9 cellular contexts compared by ENCODE assay signal in the genomic region with DNA sequence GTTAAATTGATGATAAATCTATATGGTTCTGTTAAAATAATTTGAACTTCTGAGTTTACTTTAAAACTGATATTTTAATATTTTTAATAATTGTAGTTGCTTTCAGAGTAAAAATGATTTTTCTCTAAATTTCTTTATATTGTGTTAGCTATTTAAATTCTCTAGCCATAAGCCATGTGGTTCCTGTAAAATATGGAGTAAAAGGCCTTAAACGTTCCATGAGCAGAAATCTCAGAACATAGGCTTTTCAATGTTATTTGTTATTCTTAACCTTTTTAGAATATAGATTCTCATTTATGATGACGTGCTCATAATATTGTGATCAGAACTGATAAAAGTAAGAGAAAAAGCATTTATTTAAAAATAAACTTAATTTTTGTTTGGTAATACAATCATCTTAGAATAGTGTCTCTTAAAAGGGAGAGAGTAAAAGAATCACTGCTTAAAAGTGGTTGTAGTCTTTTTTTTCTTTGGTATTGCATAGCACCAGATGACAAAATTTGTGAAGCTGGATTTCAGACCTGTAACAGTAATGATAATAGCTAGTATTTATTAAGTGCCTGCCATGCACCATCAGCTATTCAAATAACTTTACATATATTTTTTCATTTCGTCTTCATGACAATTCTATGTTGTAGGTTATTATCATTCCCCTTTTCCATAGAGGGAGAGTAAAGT. TPM values are rescaled to one million over a fixed set of nuclear protein-coding genes. Genes with fewer than 3 reads are reported as not detected.
DNase-seq lines count a peak whose midpoint lies in the region; ATAC-seq and TF ChIP-seq lines count a peak whose summit lies in the region.
"Had no signal": no experiment of that assay in that cellular context is flagged by ENCODE, and none has a peak within 500 bp of the region (broad histone marks: within the 10 kb centered on the region; RNA-seq: fewer than 3 reads in every experiment).

No MANE protein-coding gene starts in this region.

- TF ChIP-seq CTCF in heart left ventricle (IDR thresholded peaks at IDR 0.05) (no peak), brain microvascular endothelial cell (IDR thresholded peaks at IDR 0.05; ENCODE audit: low read depth, low read length, missing control alignments) (no peak), uterus (IDR thresholded peaks at IDR 0.05) (no peak)

- peak overlapping the region; percentile 64 to 99 (median 85) for H3K4me3 ChIP-seq in heart left ventricle
- peak overlapping the region; percentile 95 for H3K4me3 ChIP-seq in brain microvascular endothelial cell (ENCODE audit: low read depth, low read length)
- H3K4me3 ChIP-seq in uterus = peak overlapping the region; percentile 84 to 92

- H3K9me3 ChIP-seq in heart left ventricle = no peaks in the 10 kb centered on the region
- H3K9me3 ChIP-seq in uterus = no peaks in the 10 kb centered on the region

- in situ Hi-C loops in brain microvascular endothelial cell (cut with HindIII; ENCODE audit: low pct_ligation_motif_present, low sequenced_read_pairs) = no loop called here

- H3K4me1 ChIP-seq in heart left ventricle = peaks cover 0 to 52% (median 32%) of the 10 kb centered on the region in 12 donors
- H3K4me1 ChIP-seq in uterus = peaks cover 3 to 7% of the 10 kb centered on the region in 2 donors

- TF ChIP-seq POLR2A in heart left ventricle (IDR thresholded peaks at IDR 0.05) (no peak), uterus (IDR thresholded peaks at IDR 0.05) (no peak)

- H3K36me3 ChIP-seq in heart left ventricle = no peaks in the 10 kb centered on the region
- H3K36me3 ChIP-seq in brain microvascular endothelial cell (replicated peaks) = no peaks in the 10 kb centered on the region
- H3K36me3 ChIP-seq in uterus = no peaks in the 10 kb centered on the region

- WGBS in heart left ventricle, 4 donors = 6 to 16% (median 10%) methylated on average over 3 of the region's 3 CpGs

- no peak for ATAC-seq in heart left ventricle
- ATAC-seq in Right ventricle myocardium inferior = no peak
- ATAC-seq in GM19467 (IDR thresholded peaks at IDR 0.05; ENCODE audit: unreplicated experiment) = no peak
- ATAC-seq in GM21390 (IDR thresholded peaks at IDR 0.05; ENCODE audit: unreplicated experiment) = no peak

- no peak for DNase-seq in heart left ventricle
- no peak for DNase-seq in Right ventricle myocardium inferior (ENCODE audit: missing footprints)
- no peak for DNase-seq in brain microvascular endothelial cell
- DNase-seq in lung microvascular endothelial cell (ENCODE audit: low read depth in 2 of 2) = peak; percentile 14 to 30
- no peak for DNase-seq in uterus
- DNase-seq in activated CD8-positive, alpha-beta memory T cell treated with anti-CD3 and anti-CD28 coated beads for 24 hours = no peak
- DNase-seq: NCI-H345 had no signal

- H3K27ac ChIP-seq in heart left ventricle = peak overlapping the region in 10 of 12 donors; percentile 97 to 100 (median 98)
- no peak overlapping the region for H3K27ac ChIP-seq in brain microvascular endothelial cell
- H3K27ac ChIP-seq in uterus = peak overlapping the region; percentile 98 to 99

- H3K27me3 ChIP-seq in heart left ventricle = no peaks in the 10 kb centered on the region
- H3K27me3 ChIP-seq in brain microvascular endothelial cell (replicated peaks) = no peaks in the 10 kb centered on the region
- no peaks in the 10 kb centered on the region for H3K27me3 ChIP-seq in uterus

- intact Hi-C loops in heart left ventricle (cut with DNase I) (loop anchor here (5.0 to 10.0 kb wide), 16 partner anchors 49 to 636 kb away; a partner anchor contains a TSS), Right ventricle myocardium inferior (cut with DNase I) (loop anchor here (5.0 kb wide), 4 partner anchors 59 to 164 kb away; no protein-coding TSS in a partner anchor), uterus (cut with DNase I; ENCODE audit: low total_unique reads) (no loop called here)

RNA-seq across cellular contexts. Expression of a gene that starts 2.7 kb away (rescaled TPM):
- total RNA-seq in heart left ventricle (10 to 100 TPM; 44.4 to 81.9 (median 66.1) TPM), Right ventricle myocardium inferior (45.3 TPM), lung microvascular endothelial cell (34.4 and 41.7 TPM in 2 replicates), uterus (100 to 1,000 TPM in 1 of 4 donors, 10 to 100 TPM in 3; 38.7 to 101 (median 62.3) TPM)
- polyA plus RNA-seq in heart left ventricle = 10 to 100 TPM in 1 of 2 donors, 1 to 10 TPM in 1; 9.0 to 17.3 TPM

Comparison
In these comparisons a context has a peak if more than half of its experiments do, and no peak if none do; other contexts are left out.
1. DNase-seq: peak in lung microvascular endothelial cell (2 of 2); none in heart left ventricle (0 of 5), Right ventricle myocardium inferior (single experiment), brain microvascular endothelial cell (single experiment), uterus (0 of 2) and activated CD8-positive, alpha-beta memory T cell treated with anti-CD3 and anti-CD28 coated beads for 24 hours (single experiment).
2. Peak in every context shown above with its lines, with median percentiles within 50 percentile points of each other: H3K4me3 ChIP-seq.